Comparison of ENCODE assay signal across 8 cellular contexts in genomic region chr15:85504739-85505676, GRCh38.
DNase-seq lines count a peak whose midpoint lies in the region; ATAC-seq, FAIRE-seq and TF ChIP-seq lines count a peak whose summit lies in the region.

No MANE protein-coding gene starts in this region.

- H3K9ac ChIP-seq in PC-3 (ENCODE audit: low read length): no peak overlapping the region
- peak overlapping the region; percentile 63 for H3K9ac ChIP-seq in adipocyte (ENCODE audit: low read length)

- H3K9me2 ChIP-seq in PC-3 (replicated peaks; ENCODE audit: low read length): no peaks in the 10 kb centered on the region

- TF ChIP-seq CTCF in BJ (IDR thresholded peaks at IDR 0.05; ENCODE audit: insufficient read depth, low read depth, low read length) (peak; percentile 66), PC-3 (conservative IDR thresholded peaks at IDR 0.05; ENCODE audit: low read depth, low read length) (peak; percentile 82)

- no peak overlapping the region for H2AFZ ChIP-seq in PC-3 (ENCODE audit: low read length)

- H3K4me3 ChIP-seq in BJ (ENCODE audit: low read depth, low read length) (no peak overlapping the region), PC-3 (ENCODE audit: low read length) (no peak overlapping the region), adipocyte (ENCODE audit: low read length) (no peak overlapping the region), right cardiac atrium (ENCODE audit: low read length) (no peak overlapping the region), small intestine (ENCODE audit: low read depth in 1 of 2, low read length in 2 of 2) (no peak overlapping the region)

- intact Hi-C loops in PC-3 (cut with micrococcal nuclease) (loop anchor here (1.0 kb wide), 3 partner anchors 19 to 209 kb away; no protein-coding TSS in a partner anchor), right cardiac atrium (cut with DNase I) (loop anchor here (5.0 to 10.0 kb wide), 4 partner anchors 77 to 200 kb away; no protein-coding TSS in a partner anchor)

- peak; percentile 90 for FAIRE-seq in small intestine (lab: Jason Lieb, UNC)

- ATAC-seq in PC-3 (peak; percentile 76), right cardiac atrium (peak; percentile 52 to 56), HG03521 (IDR thresholded peaks at IDR 0.05; ENCODE audit: unreplicated experiment) (no peak), HG02763 (IDR thresholded peaks at IDR 0.05; ENCODE audit: unreplicated experiment) (no peak)

- BruUV-seq in PC-3 (replicated peaks; lab: Mats Ljungman, UMichigan): no TSS peak

- H3K4me2 ChIP-seq in PC-3 (ENCODE audit: low read length): no peak overlapping the region

- no peaks in the 10 kb centered on the region for H4K20me1 ChIP-seq in PC-3 (ENCODE audit: low read length)

- CTCF ChIA-PET in BJ (lab: Yijun Ruan, JAX) (interaction anchor here (0.6 to 3.5 kb wide), 18 partner anchors 9 to 214 kb away, joined by 3 to 25 read pairs (median 3); no protein-coding TSS in a partner anchor), PC-3 (lab: Charles Lee) (interaction anchor here (1.2 kb wide), 1 partner anchor 16 kb away, joined by 3 read pairs; no protein-coding TSS in a partner anchor)

- H3F3A ChIP-seq in PC-3 (ENCODE audit: low read length, unreplicated experiment): no peaks in the 10 kb centered on the region

- 55% methylated on average over 8 of the region's 8 CpGs for WGBS in right cardiac atrium
- WGBS in small intestine, 3 donors: 71 to 81% (median 80%) methylated on average over 8 of the region's 8 CpGs

- POLR2A ChIA-PET in BJ (lab: Charles Lee): no interaction called here
- POLR2A ChIA-PET in PC-3 (lab: Charles Lee; ENCODE audit: unreplicated experiment): no interaction called here

- H3K27ac ChIP-seq in PC-3 (ENCODE audit: low read length): no peak overlapping the region; the same call in 1 of the 2 replicates
- peak overlapping the region; percentile 88 for H3K27ac ChIP-seq in right cardiac atrium (ENCODE audit: low read length)
- H3K27ac ChIP-seq in small intestine (ENCODE audit: low read depth in 1 of 2, low read length in 1 of 2): no peak overlapping the region

- H3K9me3 ChIP-seq in PC-3 (ENCODE audit: low read length): no peaks in the 10 kb centered on the region
- H3K9me3 ChIP-seq in adipocyte (ENCODE audit: control insufficient read depth, low read length): no peaks in the 10 kb centered on the region
- no peaks in the 10 kb centered on the region for H3K9me3 ChIP-seq in right cardiac atrium (ENCODE audit: control insufficient read depth, low read length)
- no peaks in the 10 kb centered on the region for H3K9me3 ChIP-seq in small intestine (ENCODE audit: control insufficient read depth, low read depth)

- DNase-seq in BJ (ENCODE audit: low read depth): no peak
- DNase-seq in H4 (ENCODE audit: low spot score): peak; percentile 28
- peak; percentile 73 for DNase-seq in PC-3
- peak; percentile 90 for DNase-seq in adipocyte (ENCODE audit: low read depth)
- DNase-seq in right cardiac atrium: no peak
- peak; percentile 69 for DNase-seq in small intestine

- peaks cover 60% of the 10 kb centered on the region for H3K79me2 ChIP-seq in PC-3 (ENCODE audit: low read length)

- no peaks in the 10 kb centered on the region for H3K27me3 ChIP-seq in BJ (ENCODE audit: control insufficient read depth, insufficient read depth, low read length)
- no peaks in the 10 kb centered on the region for H3K27me3 ChIP-seq in PC-3 (ENCODE audit: low read length)
- H3K27me3 ChIP-seq in adipocyte (replicated peaks; ENCODE audit: control insufficient read depth, insufficient read depth, low read length): no peaks in the 10 kb centered on the region
- no peaks in the 10 kb centered on the region for H3K27me3 ChIP-seq in right cardiac atrium (ENCODE audit: control insufficient read depth, insufficient read depth)
- no peaks in the 10 kb centered on the region for H3K27me3 ChIP-seq in small intestine (ENCODE audit: control insufficient read depth in 2 of 2, insufficient read depth in 2 of 2, low read length in 2 of 2)

- H3K36me3 ChIP-seq in BJ (ENCODE audit: control insufficient read depth, insufficient read depth, low read length) (no peaks in the 10 kb centered on the region), PC-3 (ENCODE audit: low read depth, low read length) (no peaks in the 10 kb centered on the region), adipocyte (ENCODE audit: control insufficient read depth, insufficient read depth, low read length, severe bottlenecking) (no peaks in the 10 kb centered on the region), small intestine (ENCODE audit: control insufficient read depth in 2 of 2, insufficient read depth in 2 of 2, low read length in 2 of 2) (no peaks in the 10 kb centered on the region)

- H3K4me1 ChIP-seq in PC-3 (ENCODE audit: insufficient read depth, low read length) (peaks cover 9% of the 10 kb centered on the region; the same call in 1 of the 2 replicates), adipocyte (ENCODE audit: control insufficient read depth, insufficient read depth, low read length) (peaks cover 9% of the 10 kb centered on the region), right cardiac atrium (ENCODE audit: control insufficient read depth, insufficient read depth, low read length) (peaks cover 7% of the 10 kb centered on the region), small intestine (ENCODE audit: control insufficient read depth in 2 of 2, insufficient read depth in 1 of 2, low read depth in 1 of 2, low read length in 1 of 2) (no peaks in the 10 kb centered on the region)

Comparison
In these comparisons a context has a peak if more than half of its experiments do, and no peak if none do; other contexts are left out.
1. DNase-seq: peak in H4 (single experiment), PC-3 (single experiment), adipocyte (single experiment) and small intestine (single experiment); none in BJ (single experiment) and right cardiac atrium (0 of 3).
2. ATAC-seq: peak in PC-3 (single experiment) and right cardiac atrium (2 of 2); none in HG03521 (single experiment) and HG02763 (single experiment).